Comparison of ENCODE assay signal across 22 cellular contexts in the genomic region with DNA sequence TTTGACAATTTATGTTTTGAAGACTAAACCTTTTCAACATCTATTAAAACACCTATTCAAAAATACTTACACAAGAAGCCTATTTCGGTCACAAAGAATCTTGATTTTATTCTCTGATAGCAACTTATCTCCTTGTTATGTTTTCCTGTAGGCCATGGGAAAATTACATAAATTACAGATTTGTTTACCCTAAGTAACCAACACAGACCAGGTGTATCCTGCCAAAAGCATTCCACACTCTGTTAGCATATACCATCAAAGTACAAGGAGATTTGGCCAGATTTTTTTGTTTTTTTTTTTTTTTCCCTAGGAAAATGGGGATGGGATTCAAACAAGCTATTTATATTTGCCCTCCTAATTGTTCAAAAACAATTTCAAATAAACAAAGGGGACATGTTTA.
"Had no signal": no experiment of that assay in that cellular context is flagged by ENCODE, and none has a peak within 500 bp of the region (broad histone marks: within the 10 kb centered on the region; RNA-seq: fewer than 3 reads in every experiment).

No MANE protein-coding gene starts in this region.

- DNase-seq: KBM-7; MM.1S; NCI-H1092 treated with DMSO at 0.1 percent for 48 hours; NCI-H1436; NCI-H187; NCI-H2029; NCI-H2081 treated with DMSO at 0.1 percent for 48 hours; NCI-H2171; NCI-H226; NCI-H446; NCI-H510A; NCI-H524 treated with DMSO at 0.1 percent for 48 hours; NCI-H69; NCI-H774; NK-92 treated with Interleukin-12 subunit alpha and Interleukin-12 subunit beta, amount 100 ng/mL, for 24 hours; OCI-M1; PC-9; Peyer's patch; SHP77 treated with DMSO at 0.1 percent for 48 hours; SJCRH30 had no signal

- H3K4me1 ChIP-seq: Peyer's patch, SJCRH30 had no signal

- H3K36me3 ChIP-seq: Peyer's patch, SJCRH30 had no signal

- H3K27me3 ChIP-seq: Peyer's patch, SJCRH30 had no signal

- H3K9me3 ChIP-seq: Peyer's patch, SJCRH30 had no signal

- H2AFZ ChIP-seq: PC-9 had no signal

- H3K27ac ChIP-seq: PC-9, Peyer's patch, SJCRH30 had no signal

- H3K4me2 ChIP-seq: PC-9 had no signal

- H3K4me3 ChIP-seq: PC-9, Peyer's patch, SJCRH30 had no signal

- ATAC-seq: Right ventricle myocardium inferior, SK-N-SH treated with all-trans-retinoic acid at 6 μM for 48 hours had no signal
